1 cellular context compared by ENCODE assay signal in the genomic region with DNA sequence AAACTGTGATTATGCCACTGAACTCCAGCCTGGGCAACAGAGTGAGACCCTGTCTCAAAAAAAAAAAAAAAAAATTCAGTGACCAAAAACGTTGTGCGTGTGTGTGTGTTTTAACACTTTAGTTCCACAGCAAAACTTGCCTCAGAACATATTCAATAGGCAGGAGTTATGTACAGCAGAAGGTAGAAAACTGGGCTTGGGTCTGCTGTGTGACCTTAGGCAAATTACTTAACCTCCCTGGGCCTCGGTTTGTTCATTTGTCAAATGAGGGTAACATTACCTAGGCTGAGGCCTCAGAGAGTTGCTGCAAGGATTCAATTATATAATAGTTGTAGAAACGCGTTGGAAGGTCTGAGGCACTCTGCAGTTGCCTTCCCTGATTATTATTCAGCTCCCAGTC.
A peak's percentile ranks its signal among the peaks of the same experiment; 100 is the strongest.
TF ChIP-seq lines count a peak whose summit lies in the region.

No MANE protein-coding gene starts in this region.

TF ChIP-seq in HepG2, 621 proteins besides CTCF, POLR2A, EP300 and RAD21:
- no peak for TF ChIP-seq ZNF564 (CRISPR knock-in tag; IDR thresholded peaks at IDR 0.05)
- TF ChIP-seq, protein P1, sequence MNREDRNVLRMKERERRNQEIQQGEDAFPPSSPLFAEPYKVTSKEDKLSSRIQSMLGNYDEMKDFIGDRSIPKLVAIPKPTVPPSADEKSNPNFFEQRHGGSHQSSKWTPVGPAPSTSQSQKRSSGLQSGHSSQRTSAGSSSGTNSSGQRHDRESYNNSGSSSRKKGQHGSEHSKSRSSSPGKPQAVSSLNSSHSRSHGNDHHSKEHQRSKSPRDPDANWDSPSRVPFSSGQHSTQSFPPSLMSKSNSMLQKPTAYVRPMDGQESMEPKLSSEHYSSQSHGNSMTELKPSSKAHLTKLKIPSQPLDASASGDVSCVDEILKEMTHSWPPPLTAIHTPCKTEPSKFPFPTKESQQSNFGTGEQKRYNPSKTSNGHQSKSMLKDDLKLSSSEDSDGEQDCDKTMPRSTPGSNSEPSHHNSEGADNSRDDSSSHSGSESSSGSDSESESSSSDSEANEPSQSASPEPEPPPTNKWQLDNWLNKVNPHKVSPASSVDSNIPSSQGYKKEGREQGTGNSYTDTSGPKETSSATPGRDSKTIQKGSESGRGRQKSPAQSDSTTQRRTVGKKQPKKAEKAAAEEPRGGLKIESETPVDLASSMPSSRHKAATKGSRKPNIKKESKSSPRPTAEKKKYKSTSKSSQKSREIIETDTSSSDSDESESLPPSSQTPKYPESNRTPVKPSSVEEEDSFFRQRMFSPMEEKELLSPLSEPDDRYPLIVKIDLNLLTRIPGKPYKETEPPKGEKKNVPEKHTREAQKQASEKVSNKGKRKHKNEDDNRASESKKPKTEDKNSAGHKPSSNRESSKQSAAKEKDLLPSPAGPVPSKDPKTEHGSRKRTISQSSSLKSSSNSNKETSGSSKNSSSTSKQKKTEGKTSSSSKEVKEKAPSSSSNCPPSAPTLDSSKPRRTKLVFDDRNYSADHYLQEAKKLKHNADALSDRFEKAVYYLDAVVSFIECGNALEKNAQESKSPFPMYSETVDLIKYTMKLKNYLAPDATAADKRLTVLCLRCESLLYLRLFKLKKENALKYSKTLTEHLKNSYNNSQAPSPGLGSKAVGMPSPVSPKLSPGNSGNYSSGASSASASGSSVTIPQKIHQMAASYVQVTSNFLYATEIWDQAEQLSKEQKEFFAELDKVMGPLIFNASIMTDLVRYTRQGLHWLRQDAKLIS (CRISPR knock-in tag; IDR thresholded peaks at IDR 0.05), result no peak
- no peak for TF ChIP-seq GZF1 (CRISPR knock-in tag; IDR thresholded peaks at IDR 0.05)
- peak; percentile 38; the same call in 1 of the 2 replicates for TF ChIP-seq ZNF768 (CRISPR knock-in tag; IDR thresholded peaks at IDR 0.05)
